In the genomic region with DNA sequence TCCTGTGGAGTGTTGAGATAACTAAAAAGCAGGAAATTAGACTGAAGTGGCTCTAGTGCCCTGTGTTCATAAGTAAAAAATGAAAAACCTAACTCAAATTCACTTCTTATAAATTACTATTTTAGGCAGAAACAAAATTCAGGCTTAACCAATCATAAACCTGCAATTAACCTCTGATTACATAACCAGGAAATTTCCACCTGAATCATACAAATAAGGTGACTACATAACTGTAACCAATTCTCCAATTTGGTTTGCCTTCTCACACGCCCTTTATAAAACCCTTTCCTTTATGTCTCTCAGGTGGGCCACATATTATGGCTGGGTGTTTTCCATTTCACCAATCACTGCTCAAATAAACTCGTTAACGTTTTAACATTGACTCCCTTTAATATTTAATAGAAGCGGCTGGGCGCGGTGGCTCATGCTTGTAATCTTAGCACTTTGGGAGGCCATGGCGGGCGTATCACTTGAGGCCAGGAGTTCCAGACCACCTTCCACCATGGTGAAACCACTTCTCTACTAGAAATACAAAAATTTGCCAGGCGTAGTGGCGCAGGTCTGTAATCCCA, we compare ENCODE assay signal across 8 cellular contexts. TPM values are rescaled to one million over a fixed set of nuclear protein-coding genes. Genes with fewer than 3 reads are reported as not detected.
DNase-seq lines count a peak whose midpoint lies in the region; ATAC-seq, FAIRE-seq and TF ChIP-seq lines count a peak whose summit lies in the region.

No MANE protein-coding gene starts in this region.

- H3K9me3 Mint-ChIP-seq in H9, result no peaks in the 10 kb centered on the region
- peaks cover 0 to 7% of the 10 kb centered on the region in 2 donors for H3K9me3 Mint-ChIP-seq in activated naive CD4-positive, alpha-beta T cell treated with anti-CD3 and anti-CD28 coated beads, Interleukin-2, amount 50 U/mL, for 72 hours

- FAIRE-seq in A549 (lab: Jason Lieb, UNC), result no peak

- H4K5ac ChIP-seq in H9 (ENCODE audit: insufficient read length, low read depth, low read length), result no peak overlapping the region

- no peak overlapping the region for H4K8ac ChIP-seq in H9 (replicated peaks; ENCODE audit: insufficient read length, low read depth, low read length)

- H3K4me2 ChIP-seq in A549, result peak overlapping the region; percentile 75
- H3K4me2 ChIP-seq in H9 (ENCODE audit: insufficient read depth, insufficient read length, low read length), result peak overlapping the region; percentile 28

- POLR2A ChIA-PET in A549 (lab: Yijun Ruan, JAX), result interaction anchor here (0.6 to 1.6 kb wide), 3 partner anchors 8 to 23 kb away, joined by 3 to 20 read pairs (median 3); a partner anchor contains a TSS

- H3K36me3 Mint-ChIP-seq in H9 (ENCODE audit: insufficient read depth in 1 of 3, low read depth in 3 of 3), result peaks cover 32 to 46% (median 40%) of the 10 kb centered on the region in 3 experiments
- peaks cover 12 to 37% of the 10 kb centered on the region in 2 donors for H3K36me3 Mint-ChIP-seq in activated naive CD4-positive, alpha-beta T cell treated with anti-CD3 and anti-CD28 coated beads, Interleukin-2, amount 50 U/mL, for 72 hours

- peak overlapping the region; percentile 8 for H3K4ac ChIP-seq in H9 (ENCODE audit: low read depth, low read length)

- ATAC-seq in A549, result 0 out of 6 replicates have a peak, but pooled peaks of 1 of the 2 experiments have one; percentile 20
- ATAC-seq in activated naive CD4-positive, alpha-beta T cell treated with anti-CD3 and anti-CD28 coated beads, Interleukin-2, amount 50 U/mL, for 72 hours, result no peak
- ATAC-seq in GM21515 (IDR thresholded peaks at IDR 0.05; ENCODE audit: unreplicated experiment), result no peak

- H3K56ac ChIP-seq in H9 (ENCODE audit: insufficient read length, low read depth, low read length), result no peak overlapping the region

- no peak overlapping the region for H2BK120ac ChIP-seq in H9 (ENCODE audit: low read depth, low read length, poor library complexity, severe bottlenecking)

- H3K27me3 Mint-ChIP-seq in H9 (ENCODE audit: low read depth), result no peaks in the 10 kb centered on the region

- DNase-seq in A549 (ENCODE audit: low read depth in 1 of 2, low spot score in 1 of 2) (no peak), H9 (no peak), iPS DF 6.9 (ENCODE audit: low read depth, low spot score) (no peak), spleen (no peak), NCI-H1092 (lab: John Stamatoyannopoulos, UW) (no peak), midbrain (lab: John Stamatoyannopoulos, UW) (no peak)
- peak in 1 of 2 donors; percentile 7 for DNase-seq in activated naive CD4-positive, alpha-beta T cell treated with anti-CD3 and anti-CD28 coated beads, Interleukin-2, amount 50 U/mL, for 72 hours (ENCODE audit: low spot score in 2 of 2)

- H3K4me1 ChIP-seq in A549, result no peaks in the 10 kb centered on the region
- no peaks in the 10 kb centered on the region for H3K4me1 ChIP-seq in H9 (ENCODE audit: insufficient read depth, low read length)
- H3K4me1 ChIP-seq in iPS DF 6.9 (ENCODE audit: control insufficient read depth, insufficient read depth, low read length), result no peaks in the 10 kb centered on the region
- peaks cover 6 to 32% (median 20%) of the 10 kb centered on the region in 6 donors for H3K4me1 ChIP-seq in spleen

- intact Hi-C loops in spleen (cut with DNase I; ENCODE audit: low total_unique reads), result loop anchor here (10.0 kb wide), 1 partner anchor 122 kb away; a partner anchor contains a TSS

- H3K27me3 ChIP-seq in H9 (ENCODE audit: insufficient read depth, low read length) (no peaks in the 10 kb centered on the region), iPS DF 6.9 (ENCODE audit: control insufficient read depth, insufficient read depth, low read length) (no peaks in the 10 kb centered on the region), spleen (replicated peaks in 1 of 7) (no peaks in the 10 kb centered on the region)

- H2BK5ac ChIP-seq in H9 (ENCODE audit: insufficient read length, low read length), result no peak overlapping the region

- H3K79me2 ChIP-seq in H9 (ENCODE audit: insufficient read depth, low read length), result peaks cover 11% of the 10 kb centered on the region; the same call in 1 of the 2 replicates

- H2BK12ac ChIP-seq in H9 (ENCODE audit: insufficient read length, low read depth, low read length), result no peak overlapping the region

- WGBS in A549 (ENCODE audit: missing lambda C conversion rate), result 69% methylated on average over 8 of the region's 10 CpGs
- no CpG with 5 or more reads among the region's 10 CpGs for WGBS in H9 (ENCODE audit: extremely low coverage, insufficient read length, low lambda C conversion rate)
- WGBS in iPS DF 6.9 (ENCODE audit: insufficient coverage, insufficient read length), result no CpG with 5 or more reads among the region's 10 CpGs
- 0 to 3% (median 1%) methylated on average over 10 of the region's 10 CpGs for WGBS in spleen, 5 donors

- H2AK5ac ChIP-seq in H9 (ENCODE audit: insufficient read length, low read length), result no peak overlapping the region

- no peak overlapping the region for H2BK20ac ChIP-seq in H9 (ENCODE audit: low read depth, low read length, poor library complexity, severe bottlenecking)

- no peak overlapping the region for H2BK15ac ChIP-seq in H9 (ENCODE audit: low read depth, low read length)

- CTCF ChIA-PET in A549 (lab: Yijun Ruan, JAX), result interaction anchor here (0.6 to 1.3 kb wide), 2 partner anchors 9 to 136 kb away, joined by 3 to 5 read pairs; no protein-coding TSS in a partner anchor

- H3K14ac ChIP-seq in H9 (ENCODE audit: insufficient read depth, low read length), result peak overlapping the region; percentile 75; the same call in 1 of the 2 replicates

- H3K9ac ChIP-seq in H9 (ENCODE audit: extremely low read depth, insufficient read length, low read length), result peak overlapping the region; percentile 96

- H3K27ac ChIP-seq in A549 (peak overlapping the region in 1 of 2 experiments; percentile 63; a peak in 3 of 6 replicates), H9 (ENCODE audit: insufficient read length, low read depth, low read length) (no peak overlapping the region), iPS DF 6.9 (ENCODE audit: low read length) (no peak overlapping the region), spleen (peak overlapping the region; percentile 75 to 93 (median 88))

- no peak for TF ChIP-seq EP300 in A549 (IDR thresholded peaks at IDR 0.05)

- TF ChIP-seq POLR2A in A549 (IDR thresholded peaks at IDR 0.05; ENCODE audit: low read length), result no peak
- TF ChIP-seq POLR2A in spleen (IDR thresholded peaks at IDR 0.05), result no peak

- H4K91ac ChIP-seq in H9 (ENCODE audit: insufficient read length, low read depth, low read length), result no peak overlapping the region

- peak overlapping the region; percentile 55 to 97 (median 94); a peak in 6 of 7 replicates for H3K27ac Mint-ChIP-seq in H9
- H3K27ac Mint-ChIP-seq in activated naive CD4-positive, alpha-beta T cell treated with anti-CD3 and anti-CD28 coated beads, Interleukin-2, amount 50 U/mL, for 72 hours, result peak overlapping the region; percentile 87 to 92

- H3K9me3 ChIP-seq in A549 (peaks cover 18% of the 10 kb centered on the region; the same call in 1 of the 3 replicates), H9 (ENCODE audit: control insufficient read depth, low read depth, low read length) (no peaks in the 10 kb centered on the region), iPS DF 6.9 (ENCODE audit: control insufficient read depth, insufficient read depth, low read length) (no peaks in the 10 kb centered on the region), spleen (no peaks in the 10 kb centered on the region)

- H3K4me3 Mint-ChIP-seq in H9, result peak overlapping the region; percentile 96

- TF ChIP-seq RAD21 in A549 (conservative IDR thresholded peaks at IDR 0.05 in 1 of 2, IDR thresholded peaks at IDR 0.05 in 1 of 2), result no peak

- H3K18ac ChIP-seq in H9 (ENCODE audit: insufficient read length, low read depth, low read length), result no peak overlapping the region

- H3K4me1 Mint-ChIP-seq in H9, result peaks cover 13 to 22% of the 10 kb centered on the region in 2 experiments

- H3T11ph ChIP-seq in H9 (ENCODE audit: low read length), result no peak overlapping the region

- TF ChIP-seq CTCF in A549 (IDR thresholded peaks at IDR 0.05), result no peak
- no peak for TF ChIP-seq CTCF in H9 (conservative IDR thresholded peaks at IDR 0.05)
- TF ChIP-seq CTCF in spleen (IDR thresholded peaks at IDR 0.05 in 8 of 11, conservative IDR thresholded peaks at IDR 0.05 in 3 of 11), result no peak

- H3K36me3 ChIP-seq in iPS DF 6.9 (ENCODE audit: control insufficient read depth, insufficient read depth, low read length) (peaks cover 2% of the 10 kb centered on the region; the same call in 1 of the 2 replicates), spleen (peaks cover 0 to 38% (median 9%) of the 10 kb centered on the region in 6 donors)

- H4K20me1 ChIP-seq in H9 (ENCODE audit: control insufficient read depth, insufficient read depth, insufficient read length), result no peaks in the 10 kb centered on the region

- H3K23ac ChIP-seq in H9 (ENCODE audit: insufficient read length, low read depth, low read length), result no peak overlapping the region

- H3K23me2 ChIP-seq in H9 (ENCODE audit: insufficient read length, low read depth, low read length, poor library complexity, severe bottlenecking), result no peaks in the 10 kb centered on the region

- no peaks in the 10 kb centered on the region for H3K79me1 ChIP-seq in H9 (ENCODE audit: insufficient read depth, low read depth, low read length, poor library complexity, severe bottlenecking)

- H3K4me3 ChIP-seq in A549 (peak overlapping the region; percentile 62), iPS DF 6.9 (ENCODE audit: low read length) (peak overlapping the region; percentile 97; the same call in 1 of the 2 replicates), spleen (peak overlapping the region; percentile 66 to 98 (median 81))

- no peak overlapping the region for H2AFZ ChIP-seq in H9 (ENCODE audit: low read length)

TF ChIP-seq in A549, 52 proteins besides CTCF, POLR2A, EP300 and RAD21 (continues in another document):
- TF ChIP-seq, protein P1, sequence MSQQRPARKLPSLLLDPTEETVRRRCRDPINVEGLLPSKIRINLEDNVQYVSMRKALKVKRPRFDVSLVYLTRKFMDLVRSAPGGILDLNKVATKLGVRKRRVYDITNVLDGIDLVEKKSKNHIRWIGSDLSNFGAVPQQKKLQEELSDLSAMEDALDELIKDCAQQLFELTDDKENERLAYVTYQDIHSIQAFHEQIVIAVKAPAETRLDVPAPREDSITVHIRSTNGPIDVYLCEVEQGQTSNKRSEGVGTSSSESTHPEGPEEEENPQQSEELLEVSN (IDR thresholded peaks at IDR 0.05; ENCODE audit: borderline replicate concordance, low read depth), result no peak
- no peak for TF ChIP-seq NFE2L2 (conservative IDR thresholded peaks at IDR 0.05; ENCODE audit: low read length)
- no peak for TF ChIP-seq KDM1A (IDR thresholded peaks at IDR 0.05; ENCODE audit: low read depth)

RNA-seq across cellular contexts. Expression of a gene that starts 22.9 kb away (rescaled TPM):
- polyA plus RNA-seq in A549 (2011; rRNA removed) (1.8 and 1.9 TPM in 2 replicates), A549 (2017; fragmentation: RNase III; extraction: RNeasy Plus Mini Kit Qiagen cat#74134 plus additional on column Dnase treatment) (1.4 to 1.5 TPM (median 1.5 TPM) in 3 replicates), spleen (under 1 TPM; 0.17 to 0.90 (median 0.49) TPM)
- 0.65 and 0.67 TPM in 2 replicates for polyA plus RNA-seq in A549 (2012; cell fraction: cytosol; rRNA removed)
- 0.26 and 0.35 TPM in 2 replicates for polyA plus RNA-seq in A549 (2012; cell fraction: nucleus; rRNA removed)
- polyA minus RNA-seq in A549 (2011; rRNA and poly(A)+ RNA removed), result 8.4 and 10.5 TPM in 2 replicates
- total RNA-seq in H9 (2021) (52.1 and 56.7 TPM in 2 replicates), spleen (1 to 10 TPM; 3.7 to 8.7 (median 5.2) TPM)
- total RNA-seq in activated naive CD4-positive, alpha-beta T cell treated with anti-CD3 and anti-CD28 coated beads, Interleukin-2, amount 50 U/mL, for 72 hours, result 10 to 100 TPM; 13.4 to 20.4 TPM

Comparison
In these comparisons a context has a peak if more than half of its experiments do, and no peak if none do; other contexts are left out.
1. H3K27ac ChIP-seq: peak in spleen (8 of 8); none in H9 (single experiment) and iPS DF 6.9 (single experiment).
2. Peak in every context shown above with its lines, with median percentiles within 50 percentile points of each other: H3K4me3 ChIP-seq.